Comparison of ENCODE assay signal across 9 cellular contexts in genomic region chr16:85054948-85055502, GRCh38. TPM values are rescaled to one million over a fixed set of nuclear protein-coding genes. Genes with fewer than 3 reads are reported as not detected.
A peak's percentile ranks its signal among the peaks of the same experiment; 100 is the strongest.
DNase-seq lines count a peak whose midpoint lies in the region; ATAC-seq lines count a peak whose summit lies in the region.
"Had no signal": no experiment of that assay in that cellular context is flagged by ENCODE, and none has a peak within 500 bp of the region (broad histone marks: within the 10 kb centered on the region; RNA-seq: fewer than 3 reads in every experiment).

No MANE protein-coding gene starts in this region.

- peaks cover 3% of the 10 kb centered on the region for H3K27me3 Mint-ChIP-seq in T-helper 1 cell treated with Interleukin-12 subunit alpha and Interleukin-12 subunit beta and Interleukin-4 antibody, amounts not matched to agents 30 μg/mL and 1 μg/mL, for 36 hours (ENCODE audit: low read depth)
- H3K27me3 Mint-ChIP-seq in activated naive CD8-positive, alpha-beta T cell treated with anti-CD3 and anti-CD28 coated beads, Interleukin-2, amount 10 ng/mL, durations not matched to agents 7 days and 5 days: no peaks in the 10 kb centered on the region

- H3K9ac ChIP-seq in subcutaneous abdominal adipose tissue (ENCODE audit: low read length in 5 of 5): peak overlapping the region in 4 of 5 donors; percentile 5 to 54 (median 30)

- H3K4me1 ChIP-seq in subcutaneous abdominal adipose tissue (ENCODE audit: control insufficient read depth in 5 of 5, insufficient read depth in 5 of 5, low read length in 5 of 5): peaks cover 2 to 28% (median 27%) of the 10 kb centered on the region in 5 donors

- H3K4me3 ChIP-seq in subcutaneous abdominal adipose tissue (ENCODE audit: low read depth in 1 of 5, low read length in 5 of 5): peak overlapping the region; percentile 3 to 66 (median 40)

- H3K4me3 Mint-ChIP-seq in T-helper 1 cell treated with Interleukin-12 subunit alpha and Interleukin-12 subunit beta and Interleukin-4 antibody, amounts not matched to agents 30 μg/mL and 1 μg/mL, for 36 hours: peak overlapping the region; percentile 61
- H3K4me3 Mint-ChIP-seq in activated naive CD8-positive, alpha-beta T cell treated with anti-CD3 and anti-CD28 coated beads, Interleukin-2, amount 10 ng/mL, durations not matched to agents 7 days and 5 days: peak overlapping the region; percentile 82

- no peak for ATAC-seq in activated naive CD8-positive, alpha-beta T cell treated with anti-CD3 and anti-CD28 coated beads, Interleukin-2, amount 10 ng/mL, durations not matched to agents 7 days and 5 days (ENCODE audit: low read depth)
- no peak for ATAC-seq in HG02623 (IDR thresholded peaks at IDR 0.05; ENCODE audit: unreplicated experiment)

- DNase-seq in T-helper 1 cell (no peak), NCI-H524 treated with DMSO at 0.1 percent for 48 hours (lab: John Stamatoyannopoulos, UW) (no peak), NK-92 (lab: John Stamatoyannopoulos, UW; ENCODE audit: unreplicated experiment) (no peak)
- DNase-seq in activated naive CD8-positive, alpha-beta T cell treated with anti-CD3 and anti-CD28 coated beads, Interleukin-2, amount 10 ng/mL, durations not matched to agents 7 days and 5 days: no peak
- DNase-seq: NCI-H187 treated with DMSO at 0.1 percent for 48 hours had no signal

- no peaks in the 10 kb centered on the region for H3K36me3 ChIP-seq in subcutaneous abdominal adipose tissue (ENCODE audit: control insufficient read depth in 5 of 5, insufficient read depth in 5 of 5, low read length in 5 of 5)

- H3K27ac Mint-ChIP-seq in T-helper 1 cell treated with Interleukin-12 subunit alpha and Interleukin-12 subunit beta and Interleukin-4 antibody, amounts not matched to agents 30 μg/mL and 1 μg/mL, for 36 hours: peak overlapping the region; percentile 85
- H3K27ac Mint-ChIP-seq in activated naive CD8-positive, alpha-beta T cell treated with anti-CD3 and anti-CD28 coated beads, Interleukin-2, amount 10 ng/mL, durations not matched to agents 7 days and 5 days: peak overlapping the region; percentile 98

- no peaks in the 10 kb centered on the region for H3K27me3 ChIP-seq in layer of hippocampus (ENCODE audit: control insufficient read depth, insufficient read depth, low read length)
- no peaks in the 10 kb centered on the region for H3K27me3 ChIP-seq in subcutaneous abdominal adipose tissue (ENCODE audit: control insufficient read depth in 5 of 5, insufficient read depth in 4 of 5, low read length in 5 of 5)

- H3K9me3 ChIP-seq in subcutaneous abdominal adipose tissue (ENCODE audit: control insufficient read depth in 5 of 5, low read length in 5 of 5): no peaks in the 10 kb centered on the region

- H3K9me3 Mint-ChIP-seq in T-helper 1 cell treated with Interleukin-12 subunit alpha and Interleukin-12 subunit beta and Interleukin-4 antibody, amounts not matched to agents 30 μg/mL and 1 μg/mL, for 36 hours: no peaks in the 10 kb centered on the region
- no peaks in the 10 kb centered on the region for H3K9me3 Mint-ChIP-seq in activated naive CD8-positive, alpha-beta T cell treated with anti-CD3 and anti-CD28 coated beads, Interleukin-2, amount 10 ng/mL, durations not matched to agents 7 days and 5 days

- H3K27ac ChIP-seq in layer of hippocampus (ENCODE audit: low read depth, low read length) (peak overlapping the region; percentile 74), subcutaneous abdominal adipose tissue (ENCODE audit: low read depth, low read length) (peak overlapping the region; percentile 21)

- peaks cover 30% of the 10 kb centered on the region for H3K4me1 Mint-ChIP-seq in T-helper 1 cell treated with Interleukin-12 subunit alpha and Interleukin-12 subunit beta and Interleukin-4 antibody, amounts not matched to agents 30 μg/mL and 1 μg/mL, for 36 hours (ENCODE audit: low read depth)
- H3K4me1 Mint-ChIP-seq in activated naive CD8-positive, alpha-beta T cell treated with anti-CD3 and anti-CD28 coated beads, Interleukin-2, amount 10 ng/mL, durations not matched to agents 7 days and 5 days: peaks cover 31% of the 10 kb centered on the region

- H3K36me3 Mint-ChIP-seq in T-helper 1 cell treated with Interleukin-12 subunit alpha and Interleukin-12 subunit beta and Interleukin-4 antibody, amounts not matched to agents 30 μg/mL and 1 μg/mL, for 36 hours (ENCODE audit: low read depth): peaks cover 6% of the 10 kb centered on the region
- no peaks in the 10 kb centered on the region for H3K36me3 Mint-ChIP-seq in activated naive CD8-positive, alpha-beta T cell treated with anti-CD3 and anti-CD28 coated beads, Interleukin-2, amount 10 ng/mL, durations not matched to agents 7 days and 5 days

- POLR2A ChIA-PET in activated naive CD8-positive, alpha-beta T cell treated with anti-CD3 and anti-CD28 coated beads, Interleukin-2, amount 10 ng/mL, durations not matched to agents 7 days and 5 days (lab: Charles Lee): interaction anchor here (1.5 to 2.7 kb wide), 5 partner anchors 8 to 43 kb away, joined by 3 to 34 read pairs (median 13); partner anchors contain the start of genes KIAA0513 and ZDHHC7

RNA-seq across cellular contexts. Expression of gene KIAA0513, which starts 27.4 kb away (rescaled TPM):
- total RNA-seq in activated naive CD8-positive, alpha-beta T cell treated with anti-CD3 and anti-CD28 coated beads, Interleukin-2, amount 10 ng/mL, durations not matched to agents 7 days and 5 days: 10 to 100 TPM; 11.6 to 13.9 TPM

RNA-seq across cellular contexts. Expression of gene ZDHHC7, which starts 43.7 kb away (rescaled TPM):
- total RNA-seq in activated naive CD8-positive, alpha-beta T cell treated with anti-CD3 and anti-CD28 coated beads, Interleukin-2, amount 10 ng/mL, durations not matched to agents 7 days and 5 days: 10 to 100 TPM; 30.5 to 33.7 TPM

RNA-seq across cellular contexts. Expression of gene CIBAR2, which starts 57.2 kb away (rescaled TPM):
- not detected for total RNA-seq in activated naive CD8-positive, alpha-beta T cell treated with anti-CD3 and anti-CD28 coated beads, Interleukin-2, amount 10 ng/mL, durations not matched to agents 7 days and 5 days
